ENCODE assay signal across 8 cellular contexts in genomic region chr17:78865682-78866390, GRCh38. TPM values are rescaled to one million over a fixed set of nuclear protein-coding genes. Genes with fewer than 3 reads are reported as not detected.
DNase-seq lines count a peak whose midpoint lies in the region; ATAC-seq and TF ChIP-seq lines count a peak whose summit lies in the region.

No MANE protein-coding gene starts in this region.

- H3K27me3 Mint-ChIP-seq in progenitor cell of endocrine pancreas: no peaks in the 10 kb centered on the region

- no peak overlapping the region for H3K27ac ChIP-seq in upper lobe of right lung

- peak; percentile 69 to 82 for ATAC-seq in activated naive CD4-positive, alpha-beta T cell treated with anti-CD3 and anti-CD28 coated beads, Interleukin-2, amount 50 U/mL, for 72 hours
- ATAC-seq in Right ventricle myocardium inferior (peak; percentile 74), upper lobe of right lung (peak; percentile 91)

- peaks cover 13% of the 10 kb centered on the region for H3K4me1 ChIP-seq in upper lobe of right lung

- DNase-seq in DMS114 treated with DMSO at 0.1 percent for 48 hours (lab: John Stamatoyannopoulos, UW; ENCODE audit: unreplicated experiment) (peak; percentile 56), LNCaP clone FGC (ENCODE audit: low read depth) (peak; percentile 61), SK-MEL-5 (ENCODE audit: low read depth, low spot score) (peak; percentile 97), Right ventricle myocardium inferior (ENCODE audit: missing footprints) (peak; percentile 85), progenitor cell of endocrine pancreas (ENCODE audit: low spot score, unreplicated experiment) (peak; percentile 74), upper lobe of right lung (peak; percentile 84), cortex of kidney (lab: John Stamatoyannopoulos, UW) (no peak)
- DNase-seq in activated naive CD4-positive, alpha-beta T cell treated with anti-CD3 and anti-CD28 coated beads, Interleukin-2, amount 50 U/mL, for 72 hours (ENCODE audit: low spot score in 2 of 2): peak; percentile 69 to 79

- no peak overlapping the region for H3K4me3 ChIP-seq in LNCaP clone FGC (ENCODE audit: low read depth, low read length)
- H3K4me3 ChIP-seq in upper lobe of right lung: no peak overlapping the region

- in situ Hi-C loops in SK-MEL-5 (cut with HindIII; ENCODE audit: low pct_unique_long_range_greater_than_20kb, low sequenced_read_pairs): no loop called here

- H3K36me3 Mint-ChIP-seq in activated naive CD4-positive, alpha-beta T cell treated with anti-CD3 and anti-CD28 coated beads, Interleukin-2, amount 50 U/mL, for 72 hours: no peaks in the 10 kb centered on the region
- peaks cover 18% of the 10 kb centered on the region for H3K36me3 Mint-ChIP-seq in progenitor cell of endocrine pancreas (ENCODE audit: insufficient read depth)

- H3K9me3 Mint-ChIP-seq in activated naive CD4-positive, alpha-beta T cell treated with anti-CD3 and anti-CD28 coated beads, Interleukin-2, amount 50 U/mL, for 72 hours: no peaks in the 10 kb centered on the region
- H3K9me3 Mint-ChIP-seq in progenitor cell of endocrine pancreas (ENCODE audit: low read depth): no peaks in the 10 kb centered on the region

- H3K27me3 ChIP-seq in upper lobe of right lung: no peaks in the 10 kb centered on the region

- intact Hi-C loops in Right ventricle myocardium inferior (cut with DNase I): loop anchor here (1.0 to 2.0 kb wide), 2 partner anchors 59 to 105 kb away; partner anchors contain the start of gene TIMP2
- intact Hi-C loops in upper lobe of right lung (cut with DNase I): no loop called here

- no peak overlapping the region for H3K27ac Mint-ChIP-seq in activated naive CD4-positive, alpha-beta T cell treated with anti-CD3 and anti-CD28 coated beads, Interleukin-2, amount 50 U/mL, for 72 hours
- no peak overlapping the region for H3K27ac Mint-ChIP-seq in progenitor cell of endocrine pancreas

- peaks cover 31% of the 10 kb centered on the region for H3K36me3 ChIP-seq in upper lobe of right lung

- no peaks in the 10 kb centered on the region for H3K9me3 ChIP-seq in upper lobe of right lung

- H3K4me1 Mint-ChIP-seq in progenitor cell of endocrine pancreas (ENCODE audit: low read depth): no peaks in the 10 kb centered on the region

- no peak overlapping the region for H3K4me3 Mint-ChIP-seq in progenitor cell of endocrine pancreas (ENCODE audit: low read depth)

- TF ChIP-seq CTCF in LNCaP clone FGC (IDR thresholded peaks at IDR 0.05; ENCODE audit: control insufficient read depth, extremely low read depth, insufficient read depth): peak; percentile 86
- TF ChIP-seq CTCF in progenitor cell of endocrine pancreas (IDR thresholded peaks at IDR 0.05; ENCODE audit: unreplicated experiment): peak; percentile 87
- peak; percentile 94 for TF ChIP-seq CTCF in upper lobe of right lung (IDR thresholded peaks at IDR 0.05)

RNA-seq across cellular contexts. Expression of gene USP36, which starts 25.2 kb away (rescaled TPM):
- total RNA-seq in SK-MEL-5 (2014; rRNA removed; shearing (Covaris generic)): 96.8 and 116 TPM in 2 replicates
- 153 and 199 TPM in 2 replicates for polyA plus RNA-seq in SK-MEL-5 (2015; cell fraction: cytosol; rRNA removed)
- 546 and 730 TPM in 2 replicates for polyA plus RNA-seq in SK-MEL-5 (2015; cell fraction: nucleus; rRNA removed)
- 10 to 100 TPM; 82.2 to 88.1 TPM for total RNA-seq in activated naive CD4-positive, alpha-beta T cell treated with anti-CD3 and anti-CD28 coated beads, Interleukin-2, amount 50 U/mL, for 72 hours
- total RNA-seq in Right ventricle myocardium inferior: 18.4 TPM
- 54.1 and 54.9 TPM in 2 replicates for total RNA-seq in progenitor cell of endocrine pancreas
- 69.6 TPM for total RNA-seq in upper lobe of right lung

RNA-seq across cellular contexts. Expression of gene CEP295NL, which starts 37.2 kb away (rescaled TPM):
- total RNA-seq in SK-MEL-5 (2014; rRNA removed; shearing (Covaris generic)): 0.74 and 0.80 TPM in 2 replicates
- 0.76 and 1.2 TPM in 2 replicates for polyA plus RNA-seq in SK-MEL-5 (2015; cell fraction: cytosol; rRNA removed)
- polyA plus RNA-seq in SK-MEL-5 (2015; cell fraction: nucleus; rRNA removed): 0.19 and 0.99 TPM in 2 replicates
- under 1 TPM in 1 of 2 donors, not detected in 1; 0.61 TPM for total RNA-seq in activated naive CD4-positive, alpha-beta T cell treated with anti-CD3 and anti-CD28 coated beads, Interleukin-2, amount 50 U/mL, for 72 hours
- 0.60 TPM for total RNA-seq in Right ventricle myocardium inferior
- total RNA-seq in progenitor cell of endocrine pancreas: 2.3 and 2.6 TPM in 2 replicates
- 4.2 TPM for total RNA-seq in upper lobe of right lung

RNA-seq across cellular contexts. Expression of gene TIMP2, which starts 59.4 kb away (rescaled TPM):
- total RNA-seq in SK-MEL-5 (2014; rRNA removed; shearing (Covaris generic)): 398 and 441 TPM in 2 replicates
- 1,135 and 1,332 TPM in 2 replicates for polyA plus RNA-seq in SK-MEL-5 (2015; cell fraction: cytosol; rRNA removed)
- polyA plus RNA-seq in SK-MEL-5 (2015; cell fraction: nucleus; rRNA removed): 227 and 239 TPM in 2 replicates
- 1 to 10 TPM; 1.1 TPM for total RNA-seq in activated naive CD4-positive, alpha-beta T cell treated with anti-CD3 and anti-CD28 coated beads, Interleukin-2, amount 50 U/mL, for 72 hours
- total RNA-seq in Right ventricle myocardium inferior: 138 TPM
- total RNA-seq in progenitor cell of endocrine pancreas: 50.9 and 51.4 TPM in 2 replicates
- 318 TPM for total RNA-seq in upper lobe of right lung

Comparison
In these comparisons a context has a peak if more than half of its experiments do, and no peak if none do; other contexts are left out.
1. RNA of gene TIMP2, which starts 59.4 kb away (total RNA-seq): 398 to 441 TPM in SK-MEL-5, 318 TPM in upper lobe of right lung (single experiment), 138 TPM in Right ventricle myocardium inferior (single experiment) and 50.9 to 51.4 TPM in progenitor cell of endocrine pancreas; 1.1 TPM in activated naive CD4-positive, alpha-beta T cell treated with anti-CD3 and anti-CD28 coated beads, Interleukin-2, amount 50 U/mL, for 72 hours; every median in the first group is over 10 times any median in the second.
2. Peak in every context shown above with its lines, with median percentiles within 50 percentile points of each other: CTCF ChIP-seq and ATAC-seq.